8 cellular contexts compared by ENCODE assay signal in genomic region chr6:110813813-110814487, GRCh38. TPM values are rescaled to one million over a fixed set of nuclear protein-coding genes. Genes with fewer than 3 reads are reported as not detected.
DNase-seq lines count a peak whose midpoint lies in the region; FAIRE-seq and TF ChIP-seq lines count a peak whose summit lies in the region.

No MANE protein-coding gene starts in this region.

- H4K20me1 ChIP-seq in MM.1S (ENCODE audit: insufficient read depth, low read length), result no peaks in the 10 kb centered on the region
- H4K20me1 ChIP-seq in astrocyte (ENCODE audit: insufficient read depth, low read length), result peaks cover 15% of the 10 kb centered on the region

- peaks cover 8% of the 10 kb centered on the region for H3K4me1 Mint-ChIP-seq in astrocyte (ENCODE audit: low read depth, unreplicated experiment)

- H3K79me2 ChIP-seq in MM.1S (ENCODE audit: low read length), result peaks cover 48% of the 10 kb centered on the region
- peaks cover 31% of the 10 kb centered on the region for H3K79me2 ChIP-seq in astrocyte (ENCODE audit: insufficient read depth, low read length)

- H3K4me3 ChIP-seq in MM.1S (ENCODE audit: low read length) (peak overlapping the region; percentile 75), astrocyte (ENCODE audit: insufficient read depth, low read depth, low read length) (peak overlapping the region; percentile 77), kidney epithelial cell (ENCODE audit: low read depth, low read length) (peak overlapping the region; percentile 85), stomach smooth muscle (ENCODE audit: low read length in 2 of 2) (peak overlapping the region; percentile 97 to 99)

- H3K4me2 ChIP-seq in MM.1S (ENCODE audit: low read depth, low read length) (peak overlapping the region; percentile 71), astrocyte (ENCODE audit: low read length) (peak overlapping the region; percentile 93)

- H3K9me3 ChIP-seq in MM.1S (replicated peaks; ENCODE audit: insufficient read depth, low read length), result no peaks in the 10 kb centered on the region
- no peaks in the 10 kb centered on the region for H3K9me3 ChIP-seq in astrocyte (ENCODE audit: insufficient read depth, low read depth, low read length)
- no peaks in the 10 kb centered on the region for H3K9me3 ChIP-seq in stomach smooth muscle (ENCODE audit: control insufficient read depth in 2 of 2, low read length in 2 of 2)

- H3K36me3 Mint-ChIP-seq in astrocyte (ENCODE audit: low read depth, unreplicated experiment), result no peaks in the 10 kb centered on the region

- no peak for FAIRE-seq in astrocyte (lab: Jason Lieb, UNC)

- H3K27ac Mint-ChIP-seq in astrocyte (ENCODE audit: unreplicated experiment), result peak overlapping the region; percentile 47

- H3K9me2 ChIP-seq in MM.1S (replicated peaks; ENCODE audit: insufficient read depth, low read length), result no peaks in the 10 kb centered on the region

- peak overlapping the region; percentile 97 for H2AFZ ChIP-seq in MM.1S (ENCODE audit: low read length)
- H2AFZ ChIP-seq in astrocyte (ENCODE audit: low read depth, low read length), result peak overlapping the region; percentile 98

- H3K36me3 ChIP-seq in MM.1S (replicated peaks; ENCODE audit: insufficient read depth, low read length) (no peaks in the 10 kb centered on the region), astrocyte (ENCODE audit: insufficient read depth, low read length) (no peaks in the 10 kb centered on the region), kidney epithelial cell (ENCODE audit: control insufficient read depth, insufficient read depth, low read length) (no peaks in the 10 kb centered on the region), stomach smooth muscle (ENCODE audit: control insufficient read depth in 2 of 2, insufficient read depth in 2 of 2, low read length in 2 of 2) (no peaks in the 10 kb centered on the region)

- H3K9ac ChIP-seq in MM.1S (ENCODE audit: low read length) (peak overlapping the region; percentile 81), astrocyte (ENCODE audit: low read length) (peak overlapping the region; percentile 91), stomach smooth muscle (ENCODE audit: low read length in 2 of 2) (peak overlapping the region; percentile 73 to 83)

- peak overlapping the region; percentile 90; the same call in 1 of the 2 replicates for H3K27ac ChIP-seq in MM.1S (ENCODE audit: low read length)
- peak overlapping the region; percentile 96 for H3K27ac ChIP-seq in astrocyte (ENCODE audit: low read depth, low read length)
- H3K27ac ChIP-seq in stomach smooth muscle (ENCODE audit: low read length), result peak overlapping the region; percentile 91

- H3K27me3 ChIP-seq in MM.1S (replicated peaks; ENCODE audit: insufficient read depth, low read length) (no peaks in the 10 kb centered on the region), astrocyte (ENCODE audit: insufficient read depth, low read length) (no peaks in the 10 kb centered on the region), kidney epithelial cell (ENCODE audit: control insufficient read depth, insufficient read depth, low read length) (no peaks in the 10 kb centered on the region), stomach smooth muscle (ENCODE audit: control insufficient read depth in 1 of 2, insufficient read depth in 2 of 2, low read length in 2 of 2) (no peaks in the 10 kb centered on the region)

- DNase-seq in activated CD8-positive, alpha-beta memory T cell treated with anti-CD3 and anti-CD28 coated beads for 48 hours (ENCODE audit: low read depth in 2 of 3, low spot score in 2 of 3), result peak in 2 of 3 experiments; percentile 2 to 3
- DNase-seq in activated CD8-positive, alpha-beta memory T cell treated with anti-CD3 and anti-CD28 coated beads, Interleukin-2, amount 50 U/mL, for 48 hours, result no peak
- no peak for DNase-seq in MM.1S
- no peak for DNase-seq in astrocyte (ENCODE audit: low read depth)
- no peak for DNase-seq in kidney epithelial cell (ENCODE audit: low read depth)
- no peak for DNase-seq in stimulated activated naive CD4-positive, alpha-beta T cell treated with Interleukin-2 at 50 U/mL for 16 hours (lab: John Stamatoyannopoulos, UW)
- DNase-seq in stimulated activated CD4-positive, alpha-beta T cell treated with anti-CD3 and anti-CD28 coated beads, Interleukin-4, amount 100 ng/mL, for 24 hours, result no peak

- H3K9me3 Mint-ChIP-seq in astrocyte (ENCODE audit: unreplicated experiment), result no peaks in the 10 kb centered on the region

- no peaks in the 10 kb centered on the region for H3K27me3 Mint-ChIP-seq in astrocyte (ENCODE audit: low read depth, unreplicated experiment)

- TF ChIP-seq CTCF in MM.1S (IDR thresholded peaks at IDR 0.05; ENCODE audit: low read length) (no peak), astrocyte (IDR thresholded peaks at IDR 0.05; ENCODE audit: insufficient read depth, low read depth, low read length) (no peak), kidney epithelial cell (IDR thresholded peaks at IDR 0.05; ENCODE audit: insufficient read depth, low read length, poor library complexity, severe bottlenecking) (no peak)

- H3K4me1 ChIP-seq in MM.1S (ENCODE audit: low read length), result peaks cover 15% of the 10 kb centered on the region
- peaks cover 9% of the 10 kb centered on the region for H3K4me1 ChIP-seq in astrocyte (ENCODE audit: insufficient read depth, low read length)
- peaks cover 14% of the 10 kb centered on the region for H3K4me1 ChIP-seq in stomach smooth muscle (ENCODE audit: control insufficient read depth, insufficient read depth, low read length)

- peaks cover 14% of the 10 kb centered on the region for H3F3A ChIP-seq in MM.1S (ENCODE audit: insufficient read depth, low read length)

- H3K4me3 Mint-ChIP-seq in astrocyte (ENCODE audit: unreplicated experiment), result peak overlapping the region; percentile 95

RNA-seq across cellular contexts. Expression of gene CDK19, which starts 1.3 kb away (rescaled TPM):
- total RNA-seq in astrocyte (20.4 and 21.8 TPM in 2 replicates), kidney epithelial cell (15.1 and 17.6 TPM in 2 replicates)

Comparison
In these comparisons a context has a peak if more than half of its experiments do, and no peak if none do; other contexts are left out.
1. DNase-seq: peak in activated CD8-positive, alpha-beta memory T cell treated with anti-CD3 and anti-CD28 coated beads for 48 hours (2 of 3); none in activated CD8-positive, alpha-beta memory T cell treated with anti-CD3 and anti-CD28 coated beads, Interleukin-2, amount 50 U/mL, for 48 hours (single experiment), MM.1S (single experiment), astrocyte (single experiment), kidney epithelial cell (single experiment), stimulated activated naive CD4-positive, alpha-beta T cell treated with Interleukin-2 at 50 U/mL for 16 hours (single experiment) and stimulated activated CD4-positive, alpha-beta T cell treated with anti-CD3 and anti-CD28 coated beads, Interleukin-4, amount 100 ng/mL, for 24 hours (single experiment).
2. Peak in every context shown above with its lines, with median percentiles within 50 percentile points of each other: H3K27ac ChIP-seq, H3K4me3 ChIP-seq and H3K9ac ChIP-seq.